1 cellular context compared by ENCODE assay signal in the genomic region with DNA sequence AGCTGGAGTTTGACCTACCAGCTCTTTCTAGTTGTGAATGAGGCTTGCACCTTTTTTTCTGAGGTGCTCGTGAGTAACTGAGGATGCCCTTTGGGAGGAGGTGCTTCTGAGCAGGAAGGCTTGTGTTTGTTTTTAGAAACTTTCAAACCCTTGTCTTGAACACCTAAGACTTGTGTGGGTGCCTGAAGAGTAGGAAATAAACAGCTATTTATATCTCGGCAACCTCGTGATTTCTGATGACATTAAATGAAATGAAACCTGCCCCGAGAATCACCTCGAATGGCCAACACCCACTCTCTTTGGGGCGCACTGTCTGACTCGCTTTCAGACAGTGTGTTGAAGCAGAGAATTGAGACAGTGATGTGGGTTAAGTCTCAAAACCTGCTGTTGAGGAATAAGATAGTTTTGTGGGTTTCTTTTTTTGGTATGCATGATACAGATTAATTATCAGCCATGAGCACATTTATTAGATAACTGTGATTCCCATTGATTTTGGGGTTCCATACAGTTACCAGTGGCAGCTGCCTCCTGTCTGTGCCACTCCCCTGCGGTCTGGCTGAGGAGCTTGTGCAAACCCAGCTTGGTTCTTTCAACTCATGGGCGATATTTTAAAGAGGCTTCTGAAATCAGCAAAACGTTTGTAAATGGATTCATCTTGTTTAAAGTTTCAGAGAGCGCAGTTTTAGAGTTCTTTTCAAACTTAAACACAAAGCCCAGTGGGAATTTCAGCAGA.
TF ChIP-seq lines count a peak whose summit lies in the region.

No MANE protein-coding gene starts in this region.

TF ChIP-seq in GM12878, 131 proteins besides CTCF, POLR2A, EP300 and RAD21 (continued from another document):
- no peak for TF ChIP-seq ZBTB40 (IDR thresholded peaks at IDR 0.05; ENCODE audit: borderline replicate concordance)
- TF ChIP-seq, protein P1, sequence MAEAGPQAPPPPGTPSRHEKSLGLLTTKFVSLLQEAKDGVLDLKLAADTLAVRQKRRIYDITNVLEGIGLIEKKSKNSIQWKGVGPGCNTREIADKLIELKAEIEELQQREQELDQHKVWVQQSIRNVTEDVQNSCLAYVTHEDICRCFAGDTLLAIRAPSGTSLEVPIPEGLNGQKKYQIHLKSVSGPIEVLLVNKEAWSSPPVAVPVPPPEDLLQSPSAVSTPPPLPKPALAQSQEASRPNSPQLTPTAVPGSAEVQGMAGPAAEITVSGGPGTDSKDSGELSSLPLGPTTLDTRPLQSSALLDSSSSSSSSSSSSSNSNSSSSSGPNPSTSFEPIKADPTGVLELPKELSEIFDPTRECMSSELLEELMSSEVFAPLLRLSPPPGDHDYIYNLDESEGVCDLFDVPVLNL (IDR thresholded peaks at IDR 0.05; ENCODE audit: low read depth, low read length): no peak
- TF ChIP-seq NR2C1 (IDR thresholded peaks at IDR 0.05): no peak
- 0 out of 2 replicates have a peak, but pooled peaks have one; percentile 55 for TF ChIP-seq ZBTB4 (CRISPR knock-in tag; IDR thresholded peaks at IDR 0.05)
- no peak for TF ChIP-seq CBFB (IDR thresholded peaks at IDR 0.05; ENCODE audit: low read depth)
- no peak for TF ChIP-seq REST (IDR thresholded peaks at IDR 0.05; ENCODE audit: low read depth, low read length)
- peak; percentile 47 for TF ChIP-seq NR2F1 (conservative IDR thresholded peaks at IDR 0.05)
- peak; percentile 92 for TF ChIP-seq MXI1 (IDR thresholded peaks at IDR 0.05; ENCODE audit: low read depth, low read length)
- TF ChIP-seq BMI1 (IDR thresholded peaks at IDR 0.05; ENCODE audit: borderline replicate concordance): 0 out of 2 replicates have a peak, but pooled peaks have one; percentile 42
- peak; percentile 50 for TF ChIP-seq RUNX3 (IDR thresholded peaks at IDR 0.05; ENCODE audit: low read length)
- TF ChIP-seq BRCA1 (IDR thresholded peaks at IDR 0.05; ENCODE audit: low read depth, low read length): no peak
- peak; percentile 62; the same call in 1 of the 2 replicates for TF ChIP-seq ZNF384 (IDR thresholded peaks at IDR 0.05; ENCODE audit: borderline replicate concordance, low read depth, low read length)
- no peak for TF ChIP-seq RFX5 (IDR thresholded peaks at IDR 0.05; ENCODE audit: low read depth, low read length)
- TF ChIP-seq, protein P2, sequence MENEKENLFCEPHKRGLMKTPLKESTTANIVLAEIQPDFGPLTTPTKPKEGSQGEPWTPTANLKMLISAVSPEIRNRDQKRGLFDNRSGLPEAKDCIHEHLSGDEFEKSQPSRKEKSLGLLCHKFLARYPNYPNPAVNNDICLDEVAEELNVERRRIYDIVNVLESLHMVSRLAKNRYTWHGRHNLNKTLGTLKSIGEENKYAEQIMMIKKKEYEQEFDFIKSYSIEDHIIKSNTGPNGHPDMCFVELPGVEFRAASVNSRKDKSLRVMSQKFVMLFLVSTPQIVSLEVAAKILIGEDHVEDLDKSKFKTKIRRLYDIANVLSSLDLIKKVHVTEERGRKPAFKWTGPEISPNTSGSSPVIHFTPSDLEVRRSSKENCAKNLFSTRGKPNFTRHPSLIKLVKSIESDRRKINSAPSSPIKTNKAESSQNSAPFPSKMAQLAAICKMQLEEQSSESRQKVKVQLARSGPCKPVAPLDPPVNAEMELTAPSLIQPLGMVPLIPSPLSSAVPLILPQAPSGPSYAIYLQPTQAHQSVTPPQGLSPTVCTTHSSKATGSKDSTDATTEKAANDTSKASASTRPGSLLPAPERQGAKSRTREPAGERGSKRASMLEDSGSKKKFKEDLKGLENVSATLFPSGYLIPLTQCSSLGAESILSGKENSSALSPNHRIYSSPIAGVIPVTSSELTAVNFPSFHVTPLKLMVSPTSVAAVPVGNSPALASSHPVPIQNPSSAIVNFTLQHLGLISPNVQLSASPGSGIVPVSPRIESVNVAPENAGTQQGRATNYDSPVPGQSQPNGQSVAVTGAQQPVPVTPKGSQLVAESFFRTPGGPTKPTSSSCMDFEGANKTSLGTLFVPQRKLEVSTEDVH (IDR thresholded peaks at IDR 0.05; ENCODE audit: low read depth, partially characterized antibody): peak; percentile 23
- TF ChIP-seq ZZZ3 (IDR thresholded peaks at IDR 0.05; ENCODE audit: control insufficient read depth, insufficient read length, low read depth): no peak
